Comparison of ENCODE assay signal across 1 cellular context in genomic region chr11:71542856-71543743, GRCh38.
TF ChIP-seq lines count a peak whose summit lies in the region.

No MANE protein-coding gene starts in this region.

TF ChIP-seq in GM12878, 131 proteins besides CTCF, POLR2A, EP300 and RAD21:
- TF ChIP-seq TBL1XR1 (IDR thresholded peaks at IDR 0.05; ENCODE audit: low read depth, low read length) (no peak), PBX3 (IDR thresholded peaks at IDR 0.05; ENCODE audit: insufficient replicate concordance, low read depth, low read length) (no peak), IRF4 (IDR thresholded peaks at IDR 0.05; ENCODE audit: low read depth, low read length) (0 out of 2 replicates have a peak, but pooled peaks have one; percentile 23), NR2F1 (conservative IDR thresholded peaks at IDR 0.05) (no peak), NFIC (IDR thresholded peaks at IDR 0.05; ENCODE audit: low read depth, low read length) (no peak), CBX5 (IDR thresholded peaks at IDR 0.05; ENCODE audit: low read depth) (peak; percentile 75; the same call in 1 of the 2 replicates), POU2F2 (IDR thresholded peaks at IDR 0.05; ENCODE audit: borderline replicate concordance, low read depth, low read length) (no peak), TCF12 (IDR thresholded peaks at IDR 0.05; ENCODE audit: low read depth, low read length) (0 out of 2 replicates have a peak, but pooled peaks have one; percentile 13), E4F1 (IDR thresholded peaks at IDR 0.05; ENCODE audit: borderline replicate concordance, partially characterized antibody) (no peak), PAX8 (IDR thresholded peaks at IDR 0.05) (no peak), KLF5 (IDR thresholded peaks at IDR 0.05; ENCODE audit: partially characterized antibody) (no peak), JUNB (IDR thresholded peaks at IDR 0.05) (peak; percentile 65)
